In genomic region chr2:102027036-102027702, GRCh38 we compare ENCODE assay signal across 2 cellular contexts.
TF ChIP-seq lines count a peak whose summit lies in the region.

No MANE protein-coding gene starts in this region.

TF ChIP-seq in IMR-90, 13 proteins besides CTCF, POLR2A, EP300 and RAD21:
- peak; percentile 81 for TF ChIP-seq CEBPB (IDR thresholded peaks at IDR 0.05; ENCODE audit: low read depth, low read length)
- no peak for TF ChIP-seq MAZ (IDR thresholded peaks at IDR 0.05; ENCODE audit: borderline replicate concordance, low read depth, low read length)
- peak; percentile 41; the same call in 1 of the 2 replicates for TF ChIP-seq FOS (IDR thresholded peaks at IDR 0.05; ENCODE audit: low read depth, low read length)

TF ChIP-seq in HepG2, 621 proteins besides CTCF, POLR2A, EP300 and RAD21 (continues in another document):
- TF ChIP-seq KDM2A (CRISPR knock-in tag; IDR thresholded peaks at IDR 0.05; ENCODE audit: borderline replicate concordance, low read depth), result 0 out of 2 replicates have a peak, but pooled peaks have one; percentile 23
- no peak for TF ChIP-seq MTF2 (CRISPR knock-in tag; IDR thresholded peaks at IDR 0.05; ENCODE audit: borderline replicate concordance)
- no peak for TF ChIP-seq PAX8 (CRISPR knock-in tag; IDR thresholded peaks at IDR 0.05; ENCODE audit: borderline replicate concordance)
- 0 out of 2 replicates have a peak, but pooled peaks have one; percentile 51 for TF ChIP-seq CSRNP1 (CRISPR knock-in tag; IDR thresholded peaks at IDR 0.05)
- TF ChIP-seq BHLHE40 (IDR thresholded peaks at IDR 0.05; ENCODE audit: low read length), result no peak
- TF ChIP-seq RBM39 (IDR thresholded peaks at IDR 0.05; ENCODE audit: low read depth, low read length, poor library complexity, severe bottlenecking), result no peak
- 0 out of 2 replicates have a peak, but pooled peaks have one; percentile 32 for TF ChIP-seq DNMT3B (CRISPR knock-in tag; conservative IDR thresholded peaks at IDR 0.05)
- TF ChIP-seq NCOA1 (CRISPR knock-in tag; IDR thresholded peaks at IDR 0.05), result no peak
- peak; percentile 61; the same call in 1 of the 2 replicates for TF ChIP-seq BORCS8-MEF2B (CRISPR knock-in tag; IDR thresholded peaks at IDR 0.05)
- TF ChIP-seq ZNF329 (CRISPR knock-in tag; IDR thresholded peaks at IDR 0.05; ENCODE audit: low read depth), result no peak
- TF ChIP-seq MXD1 (CRISPR knock-in tag; IDR thresholded peaks at IDR 0.05), result no peak
- TF ChIP-seq SMAD3 (CRISPR knock-in tag; IDR thresholded peaks at IDR 0.05), result peak; percentile 54; the same call in 1 of the 2 replicates
- TF ChIP-seq E2F2 (CRISPR knock-in tag; IDR thresholded peaks at IDR 0.05; ENCODE audit: borderline replicate concordance), result no peak
- TF ChIP-seq ZNF607 (CRISPR knock-in tag; IDR thresholded peaks at IDR 0.05; ENCODE audit: borderline replicate concordance), result no peak
- no peak for TF ChIP-seq ZSCAN30 (CRISPR knock-in tag; IDR thresholded peaks at IDR 0.05)
- TF ChIP-seq ZSCAN29 (CRISPR knock-in tag; conservative IDR thresholded peaks at IDR 0.05), result no peak
- no peak for TF ChIP-seq ARHGAP35 (CRISPR knock-in tag; IDR thresholded peaks at IDR 0.05; ENCODE audit: borderline replicate concordance)
- TF ChIP-seq ZEB1 (IDR thresholded peaks at IDR 0.05; ENCODE audit: insufficient replicate concordance, low read depth), result no peak
- no peak for TF ChIP-seq FUBP1 (CRISPR knock-in tag; IDR thresholded peaks at IDR 0.05; ENCODE audit: borderline replicate concordance)
- no peak for TF ChIP-seq HOXD1 (CRISPR knock-in tag; IDR thresholded peaks at IDR 0.05)
- TF ChIP-seq DMAP1 (CRISPR knock-in tag; IDR thresholded peaks at IDR 0.05), result no peak
- TF ChIP-seq ZBED4 (CRISPR knock-in tag; IDR thresholded peaks at IDR 0.05; ENCODE audit: borderline replicate concordance), result no peak
- no peak for TF ChIP-seq HOXA3 (CRISPR knock-in tag; IDR thresholded peaks at IDR 0.05)
- no peak for TF ChIP-seq TRAFD1 (CRISPR knock-in tag; IDR thresholded peaks at IDR 0.05; ENCODE audit: borderline replicate concordance)
- TF ChIP-seq MAF1 (CRISPR knock-in tag; IDR thresholded peaks at IDR 0.05; ENCODE audit: borderline replicate concordance), result no peak
- no peak for TF ChIP-seq FOSL1 (CRISPR knock-in tag; IDR thresholded peaks at IDR 0.05; ENCODE audit: borderline replicate concordance)
- TF ChIP-seq ATF7 (IDR thresholded peaks at IDR 0.05), result no peak
- no peak for TF ChIP-seq ATF7 (CRISPR knock-in tag; IDR thresholded peaks at IDR 0.05)
- no peak for TF ChIP-seq PCBP2 (optimal IDR thresholded peaks at IDR 0.05; ENCODE audit: low read depth, low read length, poor library complexity, severe bottlenecking)
- TF ChIP-seq GATAD2A (CRISPR knock-in tag; IDR thresholded peaks at IDR 0.05), result peak; percentile 14; the same call in 1 of the 2 replicates
- no peak for TF ChIP-seq KAT7 (CRISPR knock-in tag; IDR thresholded peaks at IDR 0.05; ENCODE audit: borderline replicate concordance)
- no peak for TF ChIP-seq ZNF891 (CRISPR knock-in tag; IDR thresholded peaks at IDR 0.05)
- TF ChIP-seq ZBTB38 (CRISPR knock-in tag; IDR thresholded peaks at IDR 0.05), result 0 out of 2 replicates have a peak, but pooled peaks have one; percentile 58
- TF ChIP-seq ETV6 (CRISPR knock-in tag; conservative IDR thresholded peaks at IDR 0.05), result no peak
- TF ChIP-seq RBFOX2 (IDR thresholded peaks at IDR 0.05; ENCODE audit: low read depth, low read length), result peak; percentile 52
- TF ChIP-seq ZNF784 (CRISPR knock-in tag; IDR thresholded peaks at IDR 0.05; ENCODE audit: borderline replicate concordance), result no peak
- TF ChIP-seq RNF2 (conservative IDR thresholded peaks at IDR 0.05; ENCODE audit: low read depth), result no peak
- no peak for TF ChIP-seq ZNF703 (CRISPR knock-in tag; IDR thresholded peaks at IDR 0.05; ENCODE audit: borderline replicate concordance)
- no peak for TF ChIP-seq ZNF704 (CRISPR knock-in tag; IDR thresholded peaks at IDR 0.05; ENCODE audit: borderline replicate concordance)
- no peak for TF ChIP-seq ARID2 (CRISPR knock-in tag; IDR thresholded peaks at IDR 0.05; ENCODE audit: borderline replicate concordance)
- no peak for TF ChIP-seq BCL3 (CRISPR knock-in tag; IDR thresholded peaks at IDR 0.05)
- 0 out of 2 replicates have a peak, but pooled peaks have one; percentile 9 for TF ChIP-seq BCL6 (CRISPR knock-in tag; IDR thresholded peaks at IDR 0.05)
- 0 out of 2 replicates have a peak, but pooled peaks have one; percentile 12 for TF ChIP-seq SAP130 (CRISPR knock-in tag; IDR thresholded peaks at IDR 0.05; ENCODE audit: low read depth)
- TF ChIP-seq ZBTB4 (CRISPR knock-in tag; IDR thresholded peaks at IDR 0.05; ENCODE audit: borderline replicate concordance), result peak; percentile 41; the same call in 1 of the 2 replicates
